1 cellular context compared by ENCODE assay signal in genomic region chr11:26996056-26996455, GRCh38.
TF ChIP-seq lines count a peak whose summit lies in the region.

No MANE protein-coding gene starts in this region.

TF ChIP-seq in SK-N-SH treated with all-trans-retinoic acid at 6 μM for 48 hours, 23 proteins besides CTCF, POLR2A, EP300 and RAD21 (continued from another document):
- no peak for TF ChIP-seq POU6F1 (CRISPR knock-in tag; IDR thresholded peaks at IDR 0.05; ENCODE audit: borderline replicate concordance, low read depth)
- no peak for TF ChIP-seq ZFP3 (CRISPR knock-in tag; IDR thresholded peaks at IDR 0.05)
- TF ChIP-seq ESRRG (CRISPR knock-in tag; IDR thresholded peaks at IDR 0.05): no peak
- TF ChIP-seq ZFP30 (CRISPR knock-in tag; IDR thresholded peaks at IDR 0.05): no peak
- TF ChIP-seq BACH2 (CRISPR knock-in tag; IDR thresholded peaks at IDR 0.05; ENCODE audit: borderline replicate concordance): no peak
